Comparison of ENCODE assay signal across 12 cellular contexts in genomic region chr5:173642191-173642816, GRCh38.
"Had no signal": no experiment of that assay in that cellular context is flagged by ENCODE, and none has a peak within 500 bp of the region (broad histone marks: within the 10 kb centered on the region; RNA-seq: fewer than 3 reads in every experiment).

No MANE protein-coding gene starts in this region.

- H3K9me3 ChIP-seq: ascending aorta, left ventricle myocardium inferior, stomach, thoracic aorta, vagina had no signal

- H3K4me3 Mint-ChIP-seq: activated CD4-positive, alpha-beta memory T cell treated with anti-CD3 and anti-CD28 coated beads for 36 hours; T-helper 2 cell treated with Interferon-gamma antibody and Interleukin-4, amounts not matched to agents 5 μg/mL and 100 μg/mL, for 36 hours had no signal

- H3K36me3 Mint-ChIP-seq: activated CD4-positive, alpha-beta memory T cell treated with anti-CD3 and anti-CD28 coated beads for 36 hours had no signal

- H3K27me3 ChIP-seq: ascending aorta, vagina had no signal

- H3K27ac ChIP-seq: ascending aorta, left ventricle myocardium inferior, stomach, thoracic aorta, vagina had no signal

- H3K27ac Mint-ChIP-seq: activated CD4-positive, alpha-beta memory T cell treated with anti-CD3 and anti-CD28 coated beads for 36 hours; T-helper 2 cell treated with Interferon-gamma antibody and Interleukin-4, amounts not matched to agents 5 μg/mL and 100 μg/mL, for 36 hours had no signal

- H3K4me3 ChIP-seq: ascending aorta, left ventricle myocardium inferior, stomach, thoracic aorta, vagina had no signal

- DNase-seq: activated CD4-positive, alpha-beta memory T cell treated with anti-CD3 and anti-CD28 coated beads for 36 hours; activated CD4-positive, CD25-positive, alpha-beta regulatory T cell treated with anti-CD3 and anti-CD28 coated beads, Interleukin-2, amount 50 U/mL, for 72 hours; activated T-cell treated with anti-CD3 and anti-CD28 coated beads, Interleukin-2, amount 50 U/mL, for 48 hours; foreskin melanocyte; left ventricle myocardium inferior; retina; stimulated activated CD4-positive, alpha-beta T cell treated with anti-CD3 and anti-CD28 coated beads, Interleukin-4, amount 100 ng/mL, for 4 hours; stomach had no signal

- H3K4me1 ChIP-seq: ascending aorta, stomach, vagina had no signal

- H3K36me3 ChIP-seq: ascending aorta, left ventricle myocardium inferior, stomach, thoracic aorta, vagina had no signal

- H3K9me3 Mint-ChIP-seq: activated CD4-positive, alpha-beta memory T cell treated with anti-CD3 and anti-CD28 coated beads for 36 hours; T-helper 2 cell treated with Interferon-gamma antibody and Interleukin-4, amounts not matched to agents 5 μg/mL and 100 μg/mL, for 36 hours had no signal
